In the genomic region with DNA sequence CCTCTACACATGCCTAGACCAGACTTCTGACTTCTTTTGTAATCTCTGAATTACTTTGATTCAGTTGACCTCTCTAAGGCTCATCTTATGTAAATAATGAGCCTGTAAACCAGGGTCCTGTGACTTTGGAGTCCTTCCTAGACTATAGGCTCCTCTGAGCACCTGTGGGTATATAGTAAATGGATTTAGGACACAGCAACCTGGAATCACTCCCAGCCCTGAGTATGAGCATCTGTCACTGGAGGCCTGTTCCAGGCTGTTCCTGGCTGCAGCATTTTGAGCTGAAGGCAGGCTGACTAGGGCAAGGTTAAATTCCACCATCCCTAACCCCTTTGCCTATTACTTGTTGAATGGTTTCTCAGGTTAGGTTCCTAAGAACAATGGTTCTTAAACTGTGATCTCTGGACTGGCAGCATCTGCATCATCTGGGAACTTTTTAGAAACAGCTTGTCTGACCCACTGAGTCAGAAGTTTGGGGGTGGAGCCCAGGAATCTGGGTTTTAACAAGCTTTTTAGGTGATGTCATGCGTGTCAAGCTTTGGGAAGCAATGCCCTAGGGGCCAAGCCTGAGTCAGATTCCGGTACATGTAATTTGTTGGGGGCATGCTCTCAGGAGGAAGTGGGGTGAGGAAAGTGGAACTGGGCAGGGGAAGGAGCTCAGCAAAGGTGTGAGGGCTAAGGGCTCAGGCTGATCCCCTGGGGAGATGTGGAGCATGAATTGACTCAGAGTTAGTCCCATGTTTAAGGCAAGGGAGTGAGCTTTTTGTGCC, we compare ENCODE assay signal across 1 cellular context.
A peak's percentile ranks its signal among the peaks of the same experiment; 100 is the strongest.
TF ChIP-seq lines count a peak whose summit lies in the region.

No MANE protein-coding gene starts in this region.

TF ChIP-seq in GM12878, 131 proteins besides CTCF, POLR2A, EP300 and RAD21:
- peak; percentile 82 for TF ChIP-seq EED (IDR thresholded peaks at IDR 0.05; ENCODE audit: low read depth)
- TF ChIP-seq NRF1 (conservative IDR thresholded peaks at IDR 0.05; ENCODE audit: low read depth, low read length): no peak
- no peak for TF ChIP-seq HDGF (IDR thresholded peaks at IDR 0.05)
- TF ChIP-seq SPI1 (IDR thresholded peaks at IDR 0.05; ENCODE audit: borderline replicate concordance, insufficient read depth, low read depth, low read length): peak; percentile 92
- TF ChIP-seq, protein P1, sequence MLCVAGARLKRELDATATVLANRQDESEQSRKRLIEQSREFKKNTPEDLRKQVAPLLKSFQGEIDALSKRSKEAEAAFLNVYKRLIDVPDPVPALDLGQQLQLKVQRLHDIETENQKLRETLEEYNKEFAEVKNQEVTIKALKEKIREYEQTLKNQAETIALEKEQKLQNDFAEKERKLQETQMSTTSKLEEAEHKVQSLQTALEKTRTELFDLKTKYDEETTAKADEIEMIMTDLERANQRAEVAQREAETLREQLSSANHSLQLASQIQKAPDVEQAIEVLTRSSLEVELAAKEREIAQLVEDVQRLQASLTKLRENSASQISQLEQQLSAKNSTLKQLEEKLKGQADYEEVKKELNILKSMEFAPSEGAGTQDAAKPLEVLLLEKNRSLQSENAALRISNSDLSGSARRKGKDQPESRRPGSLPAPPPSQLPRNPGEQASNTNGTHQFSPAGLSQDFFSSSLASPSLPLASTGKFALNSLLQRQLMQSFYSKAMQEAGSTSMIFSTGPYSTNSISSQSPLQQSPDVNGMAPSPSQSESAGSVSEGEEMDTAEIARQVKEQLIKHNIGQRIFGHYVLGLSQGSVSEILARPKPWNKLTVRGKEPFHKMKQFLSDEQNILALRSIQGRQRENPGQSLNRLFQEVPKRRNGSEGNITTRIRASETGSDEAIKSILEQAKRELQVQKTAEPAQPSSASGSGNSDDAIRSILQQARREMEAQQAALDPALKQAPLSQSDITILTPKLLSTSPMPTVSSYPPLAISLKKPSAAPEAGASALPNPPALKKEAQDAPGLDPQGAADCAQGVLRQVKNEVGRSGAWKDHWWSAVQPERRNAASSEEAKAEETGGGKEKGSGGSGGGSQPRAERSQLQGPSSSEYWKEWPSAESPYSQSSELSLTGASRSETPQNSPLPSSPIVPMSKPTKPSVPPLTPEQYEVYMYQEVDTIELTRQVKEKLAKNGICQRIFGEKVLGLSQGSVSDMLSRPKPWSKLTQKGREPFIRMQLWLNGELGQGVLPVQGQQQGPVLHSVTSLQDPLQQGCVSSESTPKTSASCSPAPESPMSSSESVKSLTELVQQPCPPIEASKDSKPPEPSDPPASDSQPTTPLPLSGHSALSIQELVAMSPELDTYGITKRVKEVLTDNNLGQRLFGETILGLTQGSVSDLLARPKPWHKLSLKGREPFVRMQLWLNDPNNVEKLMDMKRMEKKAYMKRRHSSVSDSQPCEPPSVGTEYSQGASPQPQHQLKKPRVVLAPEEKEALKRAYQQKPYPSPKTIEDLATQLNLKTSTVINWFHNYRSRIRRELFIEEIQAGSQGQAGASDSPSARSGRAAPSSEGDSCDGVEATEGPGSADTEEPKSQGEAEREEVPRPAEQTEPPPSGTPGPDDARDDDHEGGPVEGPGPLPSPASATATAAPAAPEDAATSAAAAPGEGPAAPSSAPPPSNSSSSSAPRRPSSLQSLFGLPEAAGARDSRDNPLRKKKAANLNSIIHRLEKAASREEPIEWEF (IDR thresholded peaks at IDR 0.05; ENCODE audit: insufficient replicate concordance, low read depth, low read length): no peak
- no peak for TF ChIP-seq RCOR1 (conservative IDR thresholded peaks at IDR 0.05; ENCODE audit: low read depth, low read length)
- TF ChIP-seq SRF (IDR thresholded peaks at IDR 0.05; ENCODE audit: low read depth in 2 of 2, low read length in 2 of 2): 0 out of 4 replicates have a peak, but pooled peaks of 1 of the 2 experiments have one; percentile 8
- peak; percentile 87 for TF ChIP-seq MTA2 (IDR thresholded peaks at IDR 0.05; ENCODE audit: low read depth)
- TF ChIP-seq NR2F1 (conservative IDR thresholded peaks at IDR 0.05): peak; percentile 41; the same call in 1 of the 2 replicates
- peak; percentile 92 for TF ChIP-seq IKZF1 (conservative IDR thresholded peaks at IDR 0.05)
- peak; percentile 91 for TF ChIP-seq IRF4 (IDR thresholded peaks at IDR 0.05; ENCODE audit: low read depth, low read length)
- TF ChIP-seq, protein P2, sequence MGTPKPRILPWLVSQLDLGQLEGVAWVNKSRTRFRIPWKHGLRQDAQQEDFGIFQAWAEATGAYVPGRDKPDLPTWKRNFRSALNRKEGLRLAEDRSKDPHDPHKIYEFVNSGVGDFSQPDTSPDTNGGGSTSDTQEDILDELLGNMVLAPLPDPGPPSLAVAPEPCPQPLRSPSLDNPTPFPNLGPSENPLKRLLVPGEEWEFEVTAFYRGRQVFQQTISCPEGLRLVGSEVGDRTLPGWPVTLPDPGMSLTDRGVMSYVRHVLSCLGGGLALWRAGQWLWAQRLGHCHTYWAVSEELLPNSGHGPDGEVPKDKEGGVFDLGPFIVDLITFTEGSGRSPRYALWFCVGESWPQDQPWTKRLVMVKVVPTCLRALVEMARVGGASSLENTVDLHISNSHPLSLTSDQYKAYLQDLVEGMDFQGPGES (IDR thresholded peaks at IDR 0.05): no peak
- peak; percentile 43; the same call in 1 of the 2 replicates for TF ChIP-seq JUND (IDR thresholded peaks at IDR 0.05; ENCODE audit: low read depth, low read length)
- TF ChIP-seq RUNX3 (IDR thresholded peaks at IDR 0.05; ENCODE audit: low read length): peak; percentile 39; the same call in 1 of the 2 replicates
- TF ChIP-seq PAX5 (IDR thresholded peaks at IDR 0.05; ENCODE audit: borderline replicate concordance, low read depth, low read length): peak; percentile 43
- no peak for TF ChIP-seq PML (IDR thresholded peaks at IDR 0.05; ENCODE audit: low read length)
- peak; percentile 72 for TF ChIP-seq BACH1 (IDR thresholded peaks at IDR 0.05; ENCODE audit: borderline replicate concordance)
- no peak for TF ChIP-seq SREBF1 (IDR thresholded peaks at IDR 0.05; ENCODE audit: low read length)
- peak; percentile 87 for TF ChIP-seq DPF2 (IDR thresholded peaks at IDR 0.05)
- TF ChIP-seq KAT2A (conservative IDR thresholded peaks at IDR 0.05; ENCODE audit: control insufficient read depth, low read depth, low read length): no peak
- TF ChIP-seq GATAD2B (conservative IDR thresholded peaks at IDR 0.05; ENCODE audit: low read depth): peak; percentile 65; the same call in 1 of the 2 replicates
- TF ChIP-seq MEF2B (IDR thresholded peaks at IDR 0.05; ENCODE audit: partially characterized antibody, poor library complexity, severe bottlenecking): peak; percentile 98
- TF ChIP-seq STAT3 (IDR thresholded peaks at IDR 0.05; ENCODE audit: low read depth, low read length): 0 out of 2 replicates have a peak, but pooled peaks have one; percentile 42
- TF ChIP-seq, protein P3, sequence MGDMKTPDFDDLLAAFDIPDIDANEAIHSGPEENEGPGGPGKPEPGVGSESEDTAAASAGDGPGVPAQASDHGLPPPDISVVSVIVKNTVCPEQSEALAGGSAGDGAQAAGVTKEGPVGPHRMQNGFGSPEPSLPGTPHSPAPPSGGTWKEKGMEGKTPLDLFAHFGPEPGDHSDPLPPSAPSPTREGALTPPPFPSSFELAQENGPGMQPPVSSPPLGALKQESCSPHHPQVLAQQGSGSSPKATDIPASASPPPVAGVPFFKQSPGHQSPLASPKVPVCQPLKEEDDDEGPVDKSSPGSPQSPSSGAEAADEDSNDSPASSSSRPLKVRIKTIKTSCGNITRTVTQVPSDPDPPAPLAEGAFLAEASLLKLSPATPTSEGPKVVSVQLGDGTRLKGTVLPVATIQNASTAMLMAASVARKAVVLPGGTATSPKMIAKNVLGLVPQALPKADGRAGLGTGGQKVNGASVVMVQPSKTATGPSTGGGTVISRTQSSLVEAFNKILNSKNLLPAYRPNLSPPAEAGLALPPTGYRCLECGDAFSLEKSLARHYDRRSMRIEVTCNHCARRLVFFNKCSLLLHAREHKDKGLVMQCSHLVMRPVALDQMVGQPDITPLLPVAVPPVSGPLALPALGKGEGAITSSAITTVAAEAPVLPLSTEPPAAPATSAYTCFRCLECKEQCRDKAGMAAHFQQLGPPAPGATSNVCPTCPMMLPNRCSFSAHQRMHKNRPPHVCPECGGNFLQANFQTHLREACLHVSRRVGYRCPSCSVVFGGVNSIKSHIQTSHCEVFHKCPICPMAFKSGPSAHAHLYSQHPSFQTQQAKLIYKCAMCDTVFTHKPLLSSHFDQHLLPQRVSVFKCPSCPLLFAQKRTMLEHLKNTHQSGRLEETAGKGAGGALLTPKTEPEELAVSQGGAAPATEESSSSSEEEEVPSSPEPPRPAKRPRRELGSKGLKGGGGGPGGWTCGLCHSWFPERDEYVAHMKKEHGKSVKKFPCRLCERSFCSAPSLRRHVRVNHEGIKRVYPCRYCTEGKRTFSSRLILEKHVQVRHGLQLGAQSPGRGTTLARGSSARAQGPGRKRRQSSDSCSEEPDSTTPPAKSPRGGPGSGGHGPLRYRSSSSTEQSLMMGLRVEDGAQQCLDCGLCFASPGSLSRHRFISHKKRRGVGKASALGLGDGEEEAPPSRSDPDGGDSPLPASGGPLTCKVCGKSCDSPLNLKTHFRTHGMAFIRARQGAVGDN (IDR thresholded peaks at IDR 0.05): no peak
- no peak for TF ChIP-seq CBFB (IDR thresholded peaks at IDR 0.05; ENCODE audit: low read depth)
- TF ChIP-seq NFIC (IDR thresholded peaks at IDR 0.05; ENCODE audit: low read depth, low read length): 0 out of 2 replicates have a peak, but pooled peaks have one; percentile 36
- TF ChIP-seq ETV6 (conservative IDR thresholded peaks at IDR 0.05 in 1 of 2, IDR thresholded peaks at IDR 0.05 in 1 of 2; ENCODE audit: borderline replicate concordance in 1 of 2, low read depth in 1 of 2): peak in 1 of 2 experiments; percentile 80; a peak in 2 of 4 replicates
- TF ChIP-seq ZNF24 (IDR thresholded peaks at IDR 0.05): peak; percentile 52; the same call in 1 of the 2 replicates
- peak; percentile 89 for TF ChIP-seq ATF7 (IDR thresholded peaks at IDR 0.05; ENCODE audit: low read depth)
- TF ChIP-seq IKZF2 (IDR thresholded peaks at IDR 0.05): peak; percentile 95 to 96
- TF ChIP-seq BCL11A (IDR thresholded peaks at IDR 0.05; ENCODE audit: low read depth, low read length): peak; percentile 73
- peak; percentile 76 for TF ChIP-seq JUNB (IDR thresholded peaks at IDR 0.05)
- 0 out of 2 replicates have a peak, but pooled peaks have one; percentile 41 for TF ChIP-seq NBN (IDR thresholded peaks at IDR 0.05)
- peak; percentile 40 to 58; a peak in 2 of 4 replicates for TF ChIP-seq BHLHE40 (IDR thresholded peaks at IDR 0.05; ENCODE audit: borderline replicate concordance in 1 of 2, low read depth in 2 of 2, low read length in 1 of 2)
- TF ChIP-seq, protein P4, sequence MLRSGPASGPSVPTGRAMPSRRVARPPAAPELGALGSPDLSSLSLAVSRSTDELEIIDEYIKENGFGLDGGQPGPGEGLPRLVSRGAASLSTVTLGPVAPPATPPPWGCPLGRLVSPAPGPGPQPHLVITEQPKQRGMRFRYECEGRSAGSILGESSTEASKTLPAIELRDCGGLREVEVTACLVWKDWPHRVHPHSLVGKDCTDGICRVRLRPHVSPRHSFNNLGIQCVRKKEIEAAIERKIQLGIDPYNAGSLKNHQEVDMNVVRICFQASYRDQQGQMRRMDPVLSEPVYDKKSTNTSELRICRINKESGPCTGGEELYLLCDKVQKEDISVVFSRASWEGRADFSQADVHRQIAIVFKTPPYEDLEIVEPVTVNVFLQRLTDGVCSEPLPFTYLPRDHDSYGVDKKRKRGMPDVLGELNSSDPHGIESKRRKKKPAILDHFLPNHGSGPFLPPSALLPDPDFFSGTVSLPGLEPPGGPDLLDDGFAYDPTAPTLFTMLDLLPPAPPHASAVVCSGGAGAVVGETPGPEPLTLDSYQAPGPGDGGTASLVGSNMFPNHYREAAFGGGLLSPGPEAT (IDR thresholded peaks at IDR 0.05; ENCODE audit: low read depth): peak; percentile 59
TF ChIP-seq in GM12878: peak in this region for 25.
